Comparison of ENCODE assay signal across 20 cellular contexts in genomic region chr7:98548981-98549380, GRCh38.
DNase-seq lines count a peak whose midpoint lies in the region; ATAC-seq and TF ChIP-seq lines count a peak whose summit lies in the region.
"Had no signal": no experiment of that assay in that cellular context is flagged by ENCODE, and none has a peak within 500 bp of the region (broad histone marks: within the 10 kb centered on the region; RNA-seq: fewer than 3 reads in every experiment).

No MANE protein-coding gene starts in this region.

- H3K9ac ChIP-seq in DND-41 (ENCODE audit: low read depth, low read length): no peak overlapping the region

- H3K27me3 ChIP-seq in DND-41 (ENCODE audit: insufficient read depth, low read length, poor library complexity) (no peaks in the 10 kb centered on the region), MG63 (no peaks in the 10 kb centered on the region)
- H3K27me3 ChIP-seq: BE2C had no signal

- no peak overlapping the region for H3K4me2 ChIP-seq in DND-41 (ENCODE audit: insufficient read depth, low read length)

- no peaks in the 10 kb centered on the region for H3K36me3 ChIP-seq in DND-41 (ENCODE audit: insufficient read depth, low read length)
- no peaks in the 10 kb centered on the region for H3K36me3 ChIP-seq in MG63
- H3K36me3 ChIP-seq: BE2C had no signal

- no peak overlapping the region for H2AFZ ChIP-seq in DND-41 (ENCODE audit: low read depth, low read length)

- H3K4me3 ChIP-seq in DND-41 (ENCODE audit: low read depth in 1 of 2, low read length in 2 of 2) (no peak overlapping the region), MG63 (no peak overlapping the region)

- no peak for TF ChIP-seq CTCF in DND-41 (IDR thresholded peaks at IDR 0.05; ENCODE audit: borderline replicate concordance, extremely low read depth, low read length, poor library complexity, severe bottlenecking)

- H3K4me1 ChIP-seq in DND-41 (ENCODE audit: insufficient read depth, low read length): no peaks in the 10 kb centered on the region
- H3K4me1 ChIP-seq: BE2C, Caco-2 had no signal

- H3K79me2 ChIP-seq in DND-41 (ENCODE audit: insufficient read depth, low read length): no peaks in the 10 kb centered on the region

- peak; percentile 50; the same call in 2 of the 3 replicates for ATAC-seq in DND-41 (ENCODE audit: insufficient read depth, low read depth)
- ATAC-seq: HCT116 had no signal

- H3K9me3 ChIP-seq in DND-41 (ENCODE audit: insufficient read depth, low read length, severe bottlenecking) (peaks cover 7% of the 10 kb centered on the region), MG63 (no peaks in the 10 kb centered on the region)

- H4K20me1 ChIP-seq in DND-41 (ENCODE audit: insufficient read depth, low read length): no peaks in the 10 kb centered on the region; the same call in 1 of the 2 replicates

- DNase-seq in DND-41 (peak; percentile 6), MG63 (peak; percentile 11), RKO (ENCODE audit: low spot score) (peak; percentile 65), myocyte (ENCODE audit: low read depth) (peak; percentile 21), iPS-NIHi7 (ENCODE audit: extremely low spot score) (no peak), NCI-H1930 (lab: John Stamatoyannopoulos, UW) (no peak), RPMI8226 (no peak)
- DNase-seq: ACHN; BE2C; C1 segment of cervical spinal cord; Caco-2; CD4-positive, CD25-positive, alpha-beta regulatory T cell; CD8-positive, alpha-beta memory T cell; DMS79 treated with DMSO at 0.1 percent for 48 hours; EL; GOT3; H7; HFFc6 had no signal

- no peak overlapping the region for H3K27ac ChIP-seq in DND-41 (ENCODE audit: low read length)
- H3K27ac ChIP-seq: HL-60 had no signal

Comparison
In these comparisons a context has a peak if more than half of its experiments do, and no peak if none do; other contexts are left out.
1. DNase-seq: peak in DND-41 (single experiment), MG63 (single experiment), RKO (single experiment) and myocyte (single experiment); none in iPS-NIHi7 (single experiment), NCI-H1930 (0 of 2) and RPMI8226 (single experiment).